In the genomic region with DNA sequence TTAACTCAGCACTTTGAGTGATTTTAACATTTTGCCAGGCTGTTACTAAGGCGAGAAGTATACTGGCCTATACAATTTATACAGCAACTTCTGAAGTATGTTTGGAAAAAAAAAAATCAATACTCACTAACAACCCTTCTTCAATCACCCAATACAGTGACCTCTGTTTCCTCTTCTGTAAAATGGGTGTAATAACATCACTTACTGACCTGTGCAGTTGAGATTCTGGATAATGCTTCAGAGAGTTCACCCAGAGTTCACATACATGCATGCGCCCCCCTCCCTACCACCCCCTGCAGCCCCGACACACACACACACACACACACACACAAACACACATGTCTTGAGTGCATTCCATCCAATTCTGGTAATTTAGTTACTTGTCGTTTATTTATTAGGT, we compare ENCODE assay signal across 12 cellular contexts. TPM values are rescaled to one million over a fixed set of nuclear protein-coding genes. Genes with fewer than 3 reads are reported as not detected.
"Had no signal": no experiment of that assay in that cellular context is flagged by ENCODE, and none has a peak within 500 bp of the region (broad histone marks: within the 10 kb centered on the region; RNA-seq: fewer than 3 reads in every experiment).

No MANE protein-coding gene starts in this region.

- H2AFZ ChIP-seq: GM23248, GM23338 had no signal

- H3K27ac ChIP-seq: GM23248 had no signal

- ATAC-seq: GM23338, HCT116 had no signal

- FAIRE-seq: H1, H54 had no signal

- DNase-seq: GM23248, GOT3, H7, H9, HCEC 1CT, HFFc6 had no signal

- H3K36me3 ChIP-seq: HAP-1 had no signal

- H3K4me2 ChIP-seq: GM23338 had no signal

- H3K9me3 ChIP-seq: HAP-1 had no signal

- H3K9ac ChIP-seq: GM23248 had no signal

- H3K4me3 ChIP-seq: GM23248, GM23338, HAP-1 had no signal

- H3K4me1 ChIP-seq: HAP-1 had no signal

RNA-seq across cellular contexts. Expression of gene PAH, which starts 9.1 kb away (rescaled TPM):
- total RNA-seq: GM23248, HFFc6 had no signal
- polyA plus RNA-seq: GM23248 had no signal

RNA-seq across cellular contexts. Expression of gene ASCL1, which starts 49.6 kb away (rescaled TPM):
- total RNA-seq: GM23248, GM23338, H1, H4, H9, HFFc6 had no signal
- polyA plus RNA-seq: GM23248 had no signal
